In genomic region chr4:32003548-32003947, GRCh38 we compare ENCODE assay signal across 17 cellular contexts.
"Had no signal": no experiment of that assay in that cellular context is flagged by ENCODE, and none has a peak within 500 bp of the region (broad histone marks: within the 10 kb centered on the region; RNA-seq: fewer than 3 reads in every experiment).

No MANE protein-coding gene starts in this region.

- H3K9me3 Mint-ChIP-seq: neural crest cell had no signal

- H3K36me3 Mint-ChIP-seq: activated naive CD8-positive, alpha-beta T cell treated with anti-CD3 and anti-CD28 coated beads, Interleukin-2, amount 10 ng/mL, durations not matched to agents 7 days and 5 days; memory B cell; naive B cell; stimulated activated naive B cell treated with anti-CD40 and anti-IgM and Interleukin-4, amounts not matched to agents 10 μg/mL and 1 μg/mL and 100 μg/mL, for 72 hours had no signal

- H3K27me3 Mint-ChIP-seq: activated CD8-positive, alpha-beta T cell treated with anti-CD3 and anti-CD28 coated beads for 36 hours; activated naive CD8-positive, alpha-beta T cell treated with anti-CD3 and anti-CD28 coated beads, Interleukin-2, amount 10 ng/mL, durations not matched to agents 7 days and 5 days; activated T-cell treated with anti-CD3 and anti-CD28 coated beads, Interleukin-2, amount 50 U/mL, for 24 hours; dendritic cell treated with granulocyte-macrophage colony-stimulating factor and Interleukin-4, amounts not matched to agents 40 ng/mL and 50 ng/mL, for 4 days; memory B cell; naive B cell; stimulated activated naive B cell treated with anti-CD40 and anti-IgM and Interleukin-4, amounts not matched to agents 10 μg/mL and 1 μg/mL and 100 μg/mL, for 72 hours had no signal

- H3K27ac ChIP-seq: cardiac muscle cell, spleen had no signal

- DNase-seq: activated CD4-positive, alpha-beta T cell treated with anti-CD3 and anti-CD28 coated beads for 4 hours; activated CD8-positive, alpha-beta T cell treated with anti-CD3 and anti-CD28 coated beads for 36 hours; activated naive CD4-positive, alpha-beta T cell treated with Interleukin-2 at 50 U/mL for 16 hours; activated naive CD8-positive, alpha-beta T cell treated with anti-CD3 and anti-CD28 coated beads, Interleukin-2, amount 10 ng/mL, durations not matched to agents 7 days and 5 days; activated T-cell treated with anti-CD3 and anti-CD28 coated beads, Interleukin-2, amount 50 U/mL, for 24 hours; amygdala; effector CD8-positive, alpha-beta T cell; mucosa of descending colon; naive B cell; retina; spleen; stimulated activated naive B cell treated with anti-CD40 and anti-IgM and Interleukin-4, amounts not matched to agents 10 μg/mL and 1 μg/mL and 100 μg/mL, for 72 hours had no signal

- H3K4me1 Mint-ChIP-seq: activated naive CD8-positive, alpha-beta T cell treated with anti-CD3 and anti-CD28 coated beads, Interleukin-2, amount 10 ng/mL, durations not matched to agents 7 days and 5 days; memory B cell; naive B cell; neural crest cell; stimulated activated naive B cell treated with anti-CD40 and anti-IgM and Interleukin-4, amounts not matched to agents 10 μg/mL and 1 μg/mL and 100 μg/mL, for 72 hours had no signal

- ATAC-seq: activated CD8-positive, alpha-beta T cell treated with anti-CD3 and anti-CD28 coated beads for 36 hours; mucosa of descending colon; stimulated activated naive B cell treated with anti-CD40 and anti-IgM and Interleukin-4, amounts not matched to agents 10 μg/mL and 1 μg/mL and 100 μg/mL, for 72 hours had no signal

- H3K4me3 Mint-ChIP-seq: activated CD8-positive, alpha-beta T cell treated with anti-CD3 and anti-CD28 coated beads for 36 hours; activated naive CD8-positive, alpha-beta T cell treated with anti-CD3 and anti-CD28 coated beads, Interleukin-2, amount 10 ng/mL, durations not matched to agents 7 days and 5 days; activated T-cell treated with anti-CD3 and anti-CD28 coated beads, Interleukin-2, amount 50 U/mL, for 24 hours; dendritic cell treated with granulocyte-macrophage colony-stimulating factor and Interleukin-4, amounts not matched to agents 40 ng/mL and 50 ng/mL, for 4 days; memory B cell; naive B cell; neural crest cell; stimulated activated naive B cell treated with anti-CD40 and anti-IgM and Interleukin-4, amounts not matched to agents 10 μg/mL and 1 μg/mL and 100 μg/mL, for 72 hours had no signal

- H3K4me3 ChIP-seq: cardiac muscle cell, mucosa of descending colon, spleen had no signal

- H3K36me3 ChIP-seq: cardiac muscle cell, spleen had no signal

- H3K4me1 ChIP-seq: spleen had no signal

- H3K27me3 ChIP-seq: spleen had no signal

- H3K27ac Mint-ChIP-seq: activated CD8-positive, alpha-beta T cell treated with anti-CD3 and anti-CD28 coated beads for 36 hours; activated naive CD8-positive, alpha-beta T cell treated with anti-CD3 and anti-CD28 coated beads, Interleukin-2, amount 10 ng/mL, durations not matched to agents 7 days and 5 days; activated T-cell treated with anti-CD3 and anti-CD28 coated beads, Interleukin-2, amount 50 U/mL, for 24 hours; activated T-helper 2 cell treated with anti-CD3 and anti-CD28 coated beads, Interferon-gamma antibody, Interleukin-2, Interleukin-4, amounts not matched to agents 10 μg/mL and 5 μg/mL and 100 μg/mL, durations not matched to agents 14 hours and 24 hours and 36 hours; dendritic cell treated with granulocyte-macrophage colony-stimulating factor and Interleukin-4, amounts not matched to agents 40 ng/mL and 50 ng/mL, for 4 days; memory B cell; naive B cell; stimulated activated naive B cell treated with anti-CD40 and anti-IgM and Interleukin-4, amounts not matched to agents 10 μg/mL and 1 μg/mL and 100 μg/mL, for 72 hours had no signal
